In the genomic region with DNA sequence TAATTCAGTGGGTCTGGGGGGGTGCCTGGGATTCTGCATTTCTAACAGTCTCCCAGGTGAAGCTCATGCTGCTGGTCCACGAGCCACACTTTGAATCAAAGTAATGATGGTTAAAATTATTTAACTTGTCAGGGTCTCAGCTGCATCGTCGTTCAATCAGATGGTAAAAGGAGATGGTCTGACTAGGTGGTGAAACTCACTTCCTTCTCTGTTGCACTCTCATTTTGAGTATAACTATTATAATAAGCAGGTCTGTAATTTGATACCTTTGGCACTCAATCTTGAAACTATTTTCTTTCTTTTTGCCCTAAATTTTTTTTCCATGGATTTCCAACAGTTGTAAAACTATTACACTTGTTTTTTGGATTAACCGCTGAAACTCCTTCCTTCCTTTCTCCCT, we compare ENCODE assay signal across 16 cellular contexts.
"Had no signal": no experiment of that assay in that cellular context is flagged by ENCODE, and none has a peak within 500 bp of the region (broad histone marks: within the 10 kb centered on the region; RNA-seq: fewer than 3 reads in every experiment).

No MANE protein-coding gene starts in this region.

- H3K4me3 Mint-ChIP-seq: activated CD4-positive, alpha-beta memory T cell treated with anti-CD3 and anti-CD28 coated beads for 36 hours; activated naive CD8-positive, alpha-beta T cell treated with anti-CD3 and anti-CD28 coated beads for 36 hours; mesothelial cell of epicardium; neural crest cell; stimulated activated naive CD8-positive, alpha-beta T cell treated with anti-CD3 and anti-CD28 coated beads, Interleukin-15, Interleukin-2, amounts not matched to agents 100 ng/mL and 50 ng/mL, for 24 hours had no signal

- H3K27me3 Mint-ChIP-seq: activated CD4-positive, alpha-beta memory T cell treated with anti-CD3 and anti-CD28 coated beads for 36 hours; activated naive CD8-positive, alpha-beta T cell treated with anti-CD3 and anti-CD28 coated beads for 36 hours; stimulated activated naive CD8-positive, alpha-beta T cell treated with anti-CD3 and anti-CD28 coated beads, Interleukin-15, Interleukin-2, amounts not matched to agents 100 ng/mL and 50 ng/mL, for 24 hours had no signal

- DNase-seq: activated CD4-positive, alpha-beta memory T cell treated with anti-CD3 and anti-CD28 coated beads for 36 hours; activated CD4-positive, CD25-positive, alpha-beta regulatory T cell treated with anti-CD3 and anti-CD28 coated beads, Interleukin-2, amount 50 U/mL, for 72 hours; activated gamma-delta T cell treated with Interleukin-2 at 50 U/mL for 16 hours; activated naive CD8-positive, alpha-beta T cell treated with anti-CD3 and anti-CD28 coated beads for 36 hours; activated T-cell treated with anti-CD3 and anti-CD28 coated beads, Interleukin-2, amount 50 U/mL, for 48 hours; anterior cingulate cortex; foreskin keratinocyte; left cardiac atrium; lower lobe of right lung; ovary; stimulated activated CD4-positive, alpha-beta T cell treated with anti-CD3 and anti-CD28 coated beads, Interleukin-12 subunit alpha, Interleukin-12 subunit beta, amount 100 ng/mL, for 4 hours; testis; upper lobe of right lung had no signal

- ATAC-seq: foreskin keratinocyte, left cardiac atrium, lower lobe of right lung, upper lobe of right lung had no signal

- H3K27ac Mint-ChIP-seq: activated CD4-positive, alpha-beta memory T cell treated with anti-CD3 and anti-CD28 coated beads for 36 hours; activated naive CD8-positive, alpha-beta T cell treated with anti-CD3 and anti-CD28 coated beads for 36 hours; mesothelial cell of epicardium; stimulated activated naive CD8-positive, alpha-beta T cell treated with anti-CD3 and anti-CD28 coated beads, Interleukin-15, Interleukin-2, amounts not matched to agents 100 ng/mL and 50 ng/mL, for 24 hours had no signal
